ENCODE assay signal across 22 cellular contexts in genomic region chr4:110171981-110172380, GRCh38.
"Had no signal": no experiment of that assay in that cellular context is flagged by ENCODE, and none has a peak within 500 bp of the region (broad histone marks: within the 10 kb centered on the region; RNA-seq: fewer than 3 reads in every experiment).

No MANE protein-coding gene starts in this region.

- H3K4me3 ChIP-seq: coronary artery, dorsolateral prefrontal cortex, esophagus muscularis mucosa, gastroesophageal sphincter, heart left ventricle, left lung, lower lobe of right lung, mucosa of descending colon had no signal

- ATAC-seq: gastroesophageal sphincter, heart left ventricle, left cardiac atrium, left lung, left ventricle myocardium superior, lower lobe of right lung had no signal

- H3K36me3 ChIP-seq: esophagus muscularis mucosa, gastroesophageal sphincter, heart left ventricle, lower lobe of right lung had no signal

- DNase-seq: dermis blood vessel endothelial cell; dorsolateral prefrontal cortex; effector CD4-positive, alpha-beta T cell; effector memory CD4-positive, alpha-beta T cell; foreskin keratinocyte; heart left ventricle; hippocampal formation; left cardiac atrium; left lung; left ventricle myocardium superior; lower lobe of right lung; mesenchymal stem cell; mucosa of descending colon had no signal

- H3K27ac Mint-ChIP-seq: mesothelial cell of epicardium had no signal

- H3K9me3 Mint-ChIP-seq: mesothelial cell of epicardium had no signal

- H3K27me3 ChIP-seq: dorsolateral prefrontal cortex, esophagus muscularis mucosa, foreskin keratinocyte, gastroesophageal sphincter, heart left ventricle, left lung had no signal

- H3K27ac ChIP-seq: coronary artery, dorsolateral prefrontal cortex, esophagus muscularis mucosa, foreskin keratinocyte, gastroesophageal sphincter, heart left ventricle, left lung, lower lobe of right lung had no signal

- H3K9me3 ChIP-seq: esophagus muscularis mucosa, gastroesophageal sphincter, heart left ventricle, left lung, lower lobe of right lung, mucosa of descending colon had no signal

- H3K4me3 Mint-ChIP-seq: mesothelial cell of epicardium had no signal

- H3K4me1 ChIP-seq: esophagus muscularis mucosa, foreskin keratinocyte, gastroesophageal sphincter, heart left ventricle, left lung, lower lobe of right lung had no signal

- FAIRE-seq: colon, endothelial cell of umbilical vein, frontal cortex, islet of Langerhans, keratinocyte had no signal
